Comparison of ENCODE assay signal across 32 cellular contexts in the genomic region with DNA sequence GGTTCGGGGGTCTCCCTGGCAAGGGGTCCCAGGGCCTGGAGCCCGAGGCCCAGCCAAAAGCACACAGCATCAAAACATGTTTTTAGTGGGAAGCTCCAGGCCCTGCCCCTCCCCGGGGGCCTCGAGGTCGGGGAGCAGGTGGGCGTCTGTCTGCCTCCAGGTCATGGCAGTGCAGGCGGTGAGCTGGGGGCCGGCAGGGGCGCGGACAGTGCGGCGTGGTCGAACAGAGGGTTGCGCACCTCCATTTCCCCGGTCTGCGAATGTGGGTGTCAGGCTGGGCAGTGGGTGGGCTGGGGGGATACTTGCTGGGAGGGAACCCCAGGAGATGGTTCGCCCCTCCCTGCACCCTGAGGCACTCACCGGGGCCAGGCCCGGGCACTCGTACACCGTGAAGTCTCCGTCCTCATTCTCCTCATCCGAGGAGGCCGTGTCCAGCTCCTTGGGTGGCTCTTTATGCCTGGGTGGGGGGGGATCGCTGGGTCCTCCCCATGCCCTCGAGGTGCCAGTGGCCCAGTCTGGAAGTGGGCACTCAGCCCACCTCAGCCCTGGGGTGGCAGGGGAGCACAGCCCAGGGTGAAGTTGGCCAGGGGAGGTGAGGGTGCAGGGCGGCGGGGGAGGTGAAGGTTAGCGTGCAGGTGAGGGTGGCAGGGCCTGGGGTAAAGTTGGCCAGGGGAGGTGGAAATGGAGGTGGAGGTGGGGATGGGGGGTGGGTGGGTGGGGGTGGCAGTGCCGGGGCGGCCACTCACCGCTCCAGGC. TPM values are rescaled to one million over a fixed set of nuclear protein-coding genes. Genes with fewer than 3 reads are reported as not detected.
"Had no signal": no experiment of that assay in that cellular context is flagged by ENCODE, and none has a peak within 500 bp of the region (broad histone marks: within the 10 kb centered on the region; RNA-seq: fewer than 3 reads in every experiment).

No MANE protein-coding gene starts in this region.

- DNase-seq: activated B cell treated with CpG ODN at 0.5 μM for 24 hours; activated CD4-positive, alpha-beta memory T cell treated with anti-CD3 and anti-CD28 coated beads for 36 hours; activated CD4-positive, alpha-beta T cell treated with anti-CD3 and anti-CD28 coated beads for 4 hours; activated CD4-positive, alpha-beta T cell treated with anti-CD3 and anti-CD28 coated beads, Interleukin-2, amount 50 U/mL, for 1 hour; activated CD4-positive, CD25-positive, alpha-beta regulatory T cell treated with anti-CD3 and anti-CD28 coated beads, Interleukin-2, amount 50 U/mL, for 72 hours; activated gamma-delta T cell; activated naive CD4-positive, alpha-beta T cell treated with Interleukin-2 at 50 U/mL for 16 hours; activated naive CD8-positive, alpha-beta T cell treated with anti-CD3 and anti-CD28 coated beads, Interleukin-2, amount 10 ng/mL, durations not matched to agents 7 days and 5 days; activated T-cell treated with anti-CD3 and anti-CD28 coated beads, Interleukin-2, amount 50 U/mL, for 1 hour; activated T-cell treated with anti-CD3 and anti-CD28 coated beads, Interleukin-2, amount 50 U/mL, for 72 hours; amygdala; MM.1S; MV-4-11; NCI-H1092; NCI-H1436 treated with DMSO at 0.1 percent for 48 hours; NCI-H1694 treated with DMSO at 0.1 percent for 48 hours; NCI-H2029; NCI-H345; NCI-H510A; NCI-H526; NCI-H748 treated with DMSO at 0.1 percent for 48 hours; NK-92 treated with Interleukin-12 subunit alpha and Interleukin-12 subunit beta, amount 100 ng/mL, for 24 hours; Right ventricle myocardium superior; SW 1271; T-helper 1 cell; T-helper 2 cell; T-helper 9 cell had no signal

- H3K4me3 ChIP-seq: ascending aorta, coronary artery had no signal

- H3K4me3 Mint-ChIP-seq: activated B cell treated with CpG ODN at 0.5 μM for 24 hours; activated CD4-positive, alpha-beta memory T cell treated with anti-CD3 and anti-CD28 coated beads for 36 hours; activated naive CD4-positive, alpha-beta T cell treated with anti-CD3 and anti-CD28 coated beads, Interleukin-2, amount 50 U/mL, for 24 hours; activated naive CD8-positive, alpha-beta T cell treated with anti-CD3 and anti-CD28 coated beads, Interleukin-2, amount 10 ng/mL, durations not matched to agents 7 days and 5 days; activated T-cell treated with anti-CD3 and anti-CD28 coated beads, Interleukin-2, amount 50 U/mL, for 72 hours had no signal

- H3K27ac ChIP-seq: ascending aorta had no signal

- H3K9me3 ChIP-seq: ascending aorta had no signal

- H3K27me3 Mint-ChIP-seq: activated naive CD4-positive, alpha-beta T cell treated with anti-CD3 and anti-CD28 coated beads, Interleukin-2, amount 50 U/mL, for 24 hours had no signal

- ATAC-seq: activated T-cell treated with anti-CD3 and anti-CD28 coated beads, Interleukin-2, amount 50 U/mL, for 72 hours had no signal

- H3K27me3 ChIP-seq: ascending aorta had no signal

- H3K27ac Mint-ChIP-seq: activated B cell treated with CpG ODN at 0.5 μM for 24 hours; activated CD4-positive, alpha-beta memory T cell treated with anti-CD3 and anti-CD28 coated beads for 36 hours; activated naive CD4-positive, alpha-beta T cell treated with anti-CD3 and anti-CD28 coated beads, Interleukin-2, amount 50 U/mL, for 24 hours; activated naive CD8-positive, alpha-beta T cell treated with anti-CD3 and anti-CD28 coated beads, Interleukin-2, amount 10 ng/mL, durations not matched to agents 7 days and 5 days; activated T-cell treated with anti-CD3 and anti-CD28 coated beads, Interleukin-2, amount 50 U/mL, for 72 hours; activated T-helper 2 cell treated with anti-CD3 and anti-CD28 coated beads, Interferon-gamma antibody, Interleukin-2, Interleukin-4, amounts not matched to agents 10 μg/mL and 5 μg/mL and 100 μg/mL, durations not matched to agents 14 hours and 24 hours and 36 hours had no signal

- H3K36me3 Mint-ChIP-seq: activated naive CD4-positive, alpha-beta T cell treated with anti-CD3 and anti-CD28 coated beads, Interleukin-2, amount 50 U/mL, for 24 hours; activated naive CD8-positive, alpha-beta T cell treated with anti-CD3 and anti-CD28 coated beads, Interleukin-2, amount 10 ng/mL, durations not matched to agents 7 days and 5 days had no signal

- H3K9me3 Mint-ChIP-seq: activated B cell treated with CpG ODN at 0.5 μM for 24 hours; activated CD4-positive, alpha-beta memory T cell treated with anti-CD3 and anti-CD28 coated beads for 36 hours; activated naive CD4-positive, alpha-beta T cell treated with anti-CD3 and anti-CD28 coated beads, Interleukin-2, amount 50 U/mL, for 24 hours; activated naive CD8-positive, alpha-beta T cell treated with anti-CD3 and anti-CD28 coated beads, Interleukin-2, amount 10 ng/mL, durations not matched to agents 7 days and 5 days; activated T-cell treated with anti-CD3 and anti-CD28 coated beads, Interleukin-2, amount 50 U/mL, for 72 hours; activated T-helper 2 cell treated with anti-CD3 and anti-CD28 coated beads, Interferon-gamma antibody, Interleukin-2, Interleukin-4, amounts not matched to agents 10 μg/mL and 5 μg/mL and 100 μg/mL, durations not matched to agents 14 hours and 24 hours and 36 hours had no signal

RNA-seq across cellular contexts. Expression of gene FUT7, which starts 7.9 kb away (rescaled TPM):
- total RNA-seq: activated T-helper 2 cell treated with anti-CD3 and anti-CD28 coated beads, Interferon-gamma antibody, Interleukin-2, Interleukin-4, amounts not matched to agents 10 μg/mL and 5 μg/mL and 100 μg/mL, durations not matched to agents 14 hours and 24 hours and 36 hours; ascending aorta; Right ventricle myocardium superior had no signal

RNA-seq across cellular contexts. Expression of gene ENTPD2, which starts 14.1 kb away (rescaled TPM):
- total RNA-seq: activated B cell treated with CpG ODN at 0.5 μM for 24 hours; activated CD4-positive, alpha-beta memory T cell treated with anti-CD3 and anti-CD28 coated beads for 36 hours; activated CD8-positive, alpha-beta memory T cell treated with anti-CD3 and anti-CD28 coated beads for 36 hours; activated naive CD8-positive, alpha-beta T cell treated with anti-CD3 and anti-CD28 coated beads, Interleukin-2, amount 10 ng/mL, durations not matched to agents 7 days and 5 days; activated T-helper 2 cell treated with anti-CD3 and anti-CD28 coated beads, Interferon-gamma antibody, Interleukin-2, Interleukin-4, amounts not matched to agents 10 μg/mL and 5 μg/mL and 100 μg/mL, durations not matched to agents 14 hours and 24 hours and 36 hours; ascending aorta had no signal
